In the genomic region with DNA sequence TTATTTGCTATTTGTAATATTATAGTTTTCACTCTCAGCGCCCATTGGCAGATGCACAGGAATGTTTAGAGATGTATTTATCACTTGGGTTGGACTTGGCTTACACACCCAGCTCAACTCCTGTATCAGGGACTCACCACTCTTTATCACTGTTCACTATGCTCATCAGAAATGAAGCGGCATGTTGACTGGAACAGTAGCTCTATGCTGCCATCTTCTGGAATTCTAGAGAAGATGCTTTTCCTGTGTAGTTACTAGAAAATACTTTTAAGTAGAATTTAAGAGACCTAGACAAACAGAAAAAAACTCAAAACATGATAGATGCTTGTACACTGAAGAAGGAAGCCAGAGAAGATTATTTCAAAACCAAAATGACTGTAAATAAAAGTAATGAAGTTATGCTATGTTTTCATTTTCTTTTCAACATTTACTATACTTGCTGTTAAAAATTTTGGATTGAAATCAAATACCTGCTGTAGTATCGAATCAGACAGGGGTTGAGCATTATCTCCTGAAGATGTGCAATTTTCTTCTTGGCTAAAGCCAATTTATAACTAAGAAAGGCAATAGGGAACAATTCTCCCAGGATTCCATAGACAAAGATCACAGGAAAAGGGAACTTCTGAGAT, we compare ENCODE assay signal across 1 cellular context.
TF ChIP-seq lines count a peak whose summit lies in the region.

No MANE protein-coding gene starts in this region.

TF ChIP-seq in GM23338, 12 proteins besides CTCF, POLR2A, EP300 and RAD21 (continued from another document):
- TF ChIP-seq, protein P1, sequence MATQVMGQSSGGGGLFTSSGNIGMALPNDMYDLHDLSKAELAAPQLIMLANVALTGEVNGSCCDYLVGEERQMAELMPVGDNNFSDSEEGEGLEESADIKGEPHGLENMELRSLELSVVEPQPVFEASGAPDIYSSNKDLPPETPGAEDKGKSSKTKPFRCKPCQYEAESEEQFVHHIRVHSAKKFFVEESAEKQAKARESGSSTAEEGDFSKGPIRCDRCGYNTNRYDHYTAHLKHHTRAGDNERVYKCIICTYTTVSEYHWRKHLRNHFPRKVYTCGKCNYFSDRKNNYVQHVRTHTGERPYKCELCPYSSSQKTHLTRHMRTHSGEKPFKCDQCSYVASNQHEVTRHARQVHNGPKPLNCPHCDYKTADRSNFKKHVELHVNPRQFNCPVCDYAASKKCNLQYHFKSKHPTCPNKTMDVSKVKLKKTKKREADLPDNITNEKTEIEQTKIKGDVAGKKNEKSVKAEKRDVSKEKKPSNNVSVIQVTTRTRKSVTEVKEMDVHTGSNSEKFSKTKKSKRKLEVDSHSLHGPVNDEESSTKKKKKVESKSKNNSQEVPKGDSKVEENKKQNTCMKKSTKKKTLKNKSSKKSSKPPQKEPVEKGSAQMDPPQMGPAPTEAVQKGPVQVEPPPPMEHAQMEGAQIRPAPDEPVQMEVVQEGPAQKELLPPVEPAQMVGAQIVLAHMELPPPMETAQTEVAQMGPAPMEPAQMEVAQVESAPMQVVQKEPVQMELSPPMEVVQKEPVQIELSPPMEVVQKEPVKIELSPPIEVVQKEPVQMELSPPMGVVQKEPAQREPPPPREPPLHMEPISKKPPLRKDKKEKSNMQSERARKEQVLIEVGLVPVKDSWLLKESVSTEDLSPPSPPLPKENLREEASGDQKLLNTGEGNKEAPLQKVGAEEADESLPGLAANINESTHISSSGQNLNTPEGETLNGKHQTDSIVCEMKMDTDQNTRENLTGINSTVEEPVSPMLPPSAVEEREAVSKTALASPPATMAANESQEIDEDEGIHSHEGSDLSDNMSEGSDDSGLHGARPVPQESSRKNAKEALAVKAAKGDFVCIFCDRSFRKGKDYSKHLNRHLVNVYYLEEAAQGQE (IDR thresholded peaks at IDR 0.05; ENCODE audit: unreplicated experiment), result no peak
- no peak for TF ChIP-seq EZH2phosphoT487 (IDR thresholded peaks at IDR 0.05; ENCODE audit: unreplicated experiment)
- no peak for TF ChIP-seq STAT1 (IDR thresholded peaks at IDR 0.05; ENCODE audit: unreplicated experiment)
